23 cellular contexts compared by ENCODE assay signal in genomic region chr5:125607018-125607417, GRCh38.
DNase-seq lines count a peak whose midpoint lies in the region; ATAC-seq and TF ChIP-seq lines count a peak whose summit lies in the region.
"Had no signal": no experiment of that assay in that cellular context is flagged by ENCODE, and none has a peak within 500 bp of the region (broad histone marks: within the 10 kb centered on the region; RNA-seq: fewer than 3 reads in every experiment).

No MANE protein-coding gene starts in this region.

- DNase-seq in HS-27A (ENCODE audit: low read depth) (peak; percentile 41), Panc1 (ENCODE audit: low read depth, low spot score) (no peak), dermis blood vessel endothelial cell (peak; percentile 45), pulmonary artery endothelial cell (ENCODE audit: low read depth, low spot score) (peak; percentile 26), NCI-H524 treated with DMSO at 0.1 percent for 48 hours (lab: John Stamatoyannopoulos, UW) (no peak)
- DNase-seq in activated CD4-positive, alpha-beta T cell treated with anti-CD3 and anti-CD28 coated beads for 36 hours = no peak
- DNase-seq: activated B cell treated with CpG ODN at 0.5 μM for 24 hours; activated CD8-positive, alpha-beta T cell treated with anti-CD3 and anti-CD28 coated beads for 36 hours; activated gamma-delta T cell; activated naive CD8-positive, alpha-beta T cell treated with anti-CD3 and anti-CD28 coated beads, Interleukin-2, amount 50 U/mL, for 24 hours; activated T-cell treated with anti-CD3 and anti-CD28 coated beads for 4 hours; GDM1; kidney; lower lobe of right lung; NCI-H1417 treated with DMSO at 0.1 percent for 48 hours; NCI-H2107; NCI-H510A treated with DMSO at 0.1 percent for 48 hours; SK-N-SH; stimulated activated CD4-positive, alpha-beta T cell treated with anti-CD3 and anti-CD28 coated beads, Interleukin-1b, Interleukin-23, amount 100 ng/mL, for 48 hours had no signal

- no peaks in the 10 kb centered on the region for H3K4me1 ChIP-seq in Panc1 (ENCODE audit: control insufficient read depth, insufficient read depth, low read length)
- H3K4me1 ChIP-seq: lower lobe of right lung had no signal

- no peaks in the 10 kb centered on the region for H3K27me3 ChIP-seq in Panc1 (ENCODE audit: control insufficient read depth, insufficient read depth, low read length)

- H3K4me3 ChIP-seq in Panc1 (ENCODE audit: low read depth in 2 of 2, low read length in 2 of 2) = no peak overlapping the region
- H3K4me3 ChIP-seq: GM12878, lower lobe of right lung had no signal

- no peaks in the 10 kb centered on the region for H3K9me3 ChIP-seq in Panc1 (ENCODE audit: control insufficient read depth, insufficient read depth, low read depth, low read length)
- H3K9me3 ChIP-seq: lower lobe of right lung, SK-N-SH had no signal

- no peak for TF ChIP-seq CTCF in Panc1 (IDR thresholded peaks at IDR 0.05)

- H3K27me3 Mint-ChIP-seq in activated CD4-positive, alpha-beta T cell treated with anti-CD3 and anti-CD28 coated beads for 36 hours = no peaks in the 10 kb centered on the region
- H3K27me3 Mint-ChIP-seq: activated CD8-positive, alpha-beta T cell treated with anti-CD3 and anti-CD28 coated beads for 36 hours; activated naive CD8-positive, alpha-beta T cell treated with anti-CD3 and anti-CD28 coated beads, Interleukin-2, amount 50 U/mL, for 24 hours; progenitor cell of endocrine pancreas had no signal

- H3K27ac Mint-ChIP-seq in activated CD4-positive, alpha-beta T cell treated with anti-CD3 and anti-CD28 coated beads for 36 hours = no peak overlapping the region
- H3K27ac Mint-ChIP-seq: activated B cell treated with CpG ODN at 0.5 μM for 24 hours; activated CD8-positive, alpha-beta T cell treated with anti-CD3 and anti-CD28 coated beads for 36 hours; activated naive CD8-positive, alpha-beta T cell treated with anti-CD3 and anti-CD28 coated beads, Interleukin-2, amount 50 U/mL, for 24 hours; CD14-positive monocyte; progenitor cell of endocrine pancreas had no signal

- BruUV-seq in Panc1 (replicated peaks; lab: Mats Ljungman, UMichigan) = no TSS peak

- POLR2A ChIA-PET in Panc1 (lab: Charles Lee) = interaction anchor here (0.6 kb wide), 1 partner anchor 44 kb away, joined by 3 read pairs; no protein-coding TSS in a partner anchor
- POLR2A ChIA-PET in activated CD4-positive, alpha-beta T cell treated with anti-CD3 and anti-CD28 coated beads for 36 hours (lab: Charles Lee) = no interaction called here

- no peaks in the 10 kb centered on the region for H3K36me3 ChIP-seq in Panc1 (ENCODE audit: control insufficient read depth, insufficient read depth, low read length)
- H3K36me3 ChIP-seq: lower lobe of right lung had no signal

- H3K36me3 Mint-ChIP-seq in activated CD4-positive, alpha-beta T cell treated with anti-CD3 and anti-CD28 coated beads for 36 hours (ENCODE audit: low read depth) = no peaks in the 10 kb centered on the region
- H3K36me3 Mint-ChIP-seq: CD14-positive monocyte had no signal

- H3K4me3 Mint-ChIP-seq in activated CD4-positive, alpha-beta T cell treated with anti-CD3 and anti-CD28 coated beads for 36 hours = no peak overlapping the region
- H3K4me3 Mint-ChIP-seq: activated B cell treated with CpG ODN at 0.5 μM for 24 hours; activated CD8-positive, alpha-beta T cell treated with anti-CD3 and anti-CD28 coated beads for 36 hours; activated naive CD8-positive, alpha-beta T cell treated with anti-CD3 and anti-CD28 coated beads, Interleukin-2, amount 50 U/mL, for 24 hours; CD14-positive monocyte had no signal

- H3K4me1 Mint-ChIP-seq in activated CD4-positive, alpha-beta T cell treated with anti-CD3 and anti-CD28 coated beads for 36 hours = no peaks in the 10 kb centered on the region
- H3K4me1 Mint-ChIP-seq: activated B cell treated with CpG ODN at 0.5 μM for 24 hours; activated naive CD8-positive, alpha-beta T cell treated with anti-CD3 and anti-CD28 coated beads, Interleukin-2, amount 50 U/mL, for 24 hours; CD14-positive monocyte had no signal

- H3K27ac ChIP-seq in Panc1 (ENCODE audit: low read length) = peak overlapping the region; percentile 57; the same call in 1 of the 2 replicates
- H3K27ac ChIP-seq: lower lobe of right lung had no signal

- CTCF ChIA-PET in Panc1 (lab: Charles Lee) = no interaction called here
- CTCF ChIA-PET in activated CD4-positive, alpha-beta T cell treated with anti-CD3 and anti-CD28 coated beads for 36 hours (lab: Charles Lee) = no interaction called here

- intact Hi-C loops in Panc1 (cut with micrococcal nuclease; ENCODE audit: unreplicated experiment) = no loop called here
- intact Hi-C loops in activated CD4-positive, alpha-beta T cell treated with anti-CD3 and anti-CD28 coated beads for 36 hours (cut with DNase I, micrococcal nuclease) = no loop called here

- no peaks in the 10 kb centered on the region for H3K9me3 Mint-ChIP-seq in activated CD4-positive, alpha-beta T cell treated with anti-CD3 and anti-CD28 coated beads for 36 hours (ENCODE audit: low read depth)
- H3K9me3 Mint-ChIP-seq: activated B cell treated with CpG ODN at 0.5 μM for 24 hours; activated naive CD8-positive, alpha-beta T cell treated with anti-CD3 and anti-CD28 coated beads, Interleukin-2, amount 50 U/mL, for 24 hours had no signal

- ATAC-seq in Panc1 (no peak), GM21447 (IDR thresholded peaks at IDR 0.05; ENCODE audit: unreplicated experiment) (no peak)
- no peak for ATAC-seq in activated CD4-positive, alpha-beta T cell treated with anti-CD3 and anti-CD28 coated beads for 36 hours
- ATAC-seq: activated CD8-positive, alpha-beta T cell treated with anti-CD3 and anti-CD28 coated beads for 36 hours; activated naive CD8-positive, alpha-beta T cell treated with anti-CD3 and anti-CD28 coated beads, Interleukin-2, amount 50 U/mL, for 24 hours; GM12878; lower lobe of right lung had no signal

- in situ Hi-C loops in Panc1 (cut with HindIII; ENCODE audit: low pct_unique_long_range_greater_than_20kb, low sequenced_read_pairs) = no loop called here

Comparison
In these comparisons a context has a peak if more than half of its experiments do, and no peak if none do; other contexts are left out.
1. DNase-seq: peak in HS-27A (single experiment), dermis blood vessel endothelial cell (single experiment) and pulmonary artery endothelial cell (single experiment); none in Panc1 (single experiment), NCI-H524 treated with DMSO at 0.1 percent for 48 hours (single experiment) and activated CD4-positive, alpha-beta T cell treated with anti-CD3 and anti-CD28 coated beads for 36 hours (single experiment).